ENCODE assay signal across 1 cellular context in genomic region chr19:39125554-39126311, GRCh38.
A peak's percentile ranks its signal among the peaks of the same experiment; 100 is the strongest.
TF ChIP-seq lines count a peak whose summit lies in the region.

PAK4 (plus strand) TSS chr19:39125786; CDS start chr19:39169554, 43,768 bp downstream.

TF ChIP-seq in HepG2, 621 proteins besides CTCF, POLR2A, EP300 and RAD21 (continued from another document and continues in another):
- TF ChIP-seq GATAD2A (CRISPR knock-in tag; IDR thresholded peaks at IDR 0.05): 0 out of 2 replicates have a peak, but pooled peaks have one; percentile 18
- TF ChIP-seq, protein P1, sequence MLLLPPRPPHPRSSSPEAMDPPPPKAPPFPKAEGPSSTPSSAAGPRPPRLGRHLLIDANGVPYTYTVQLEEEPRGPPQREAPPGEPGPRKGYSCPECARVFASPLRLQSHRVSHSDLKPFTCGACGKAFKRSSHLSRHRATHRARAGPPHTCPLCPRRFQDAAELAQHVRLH (CRISPR knock-in tag; IDR thresholded peaks at IDR 0.05; ENCODE audit: borderline replicate concordance, low read depth): peak; percentile 87; the same call in 1 of the 2 replicates
- no peak for TF ChIP-seq ATF1 (CRISPR knock-in tag; IDR thresholded peaks at IDR 0.05)
- TF ChIP-seq DMTF1 (CRISPR knock-in tag; IDR thresholded peaks at IDR 0.05): peak; percentile 98; the same call in 1 of the 2 replicates
- TF ChIP-seq TP53 (CRISPR knock-in tag; conservative IDR thresholded peaks at IDR 0.05): no peak
- no peak for TF ChIP-seq ZNF652 (CRISPR knock-in tag; IDR thresholded peaks at IDR 0.05; ENCODE audit: borderline replicate concordance, low read depth)
- 0 out of 2 replicates have a peak, but pooled peaks have one; percentile 60 for TF ChIP-seq ZNF639 (CRISPR knock-in tag; conservative IDR thresholded peaks at IDR 0.05)
- TF ChIP-seq ZNF34 (CRISPR knock-in tag; IDR thresholded peaks at IDR 0.05; ENCODE audit: borderline replicate concordance): no peak
- TF ChIP-seq ZNF280D (CRISPR knock-in tag; IDR thresholded peaks at IDR 0.05): no peak
- TF ChIP-seq TFDP1 (CRISPR knock-in tag; IDR thresholded peaks at IDR 0.05; ENCODE audit: borderline replicate concordance): peak; percentile 52; the same call in 1 of the 2 replicates
- no peak for TF ChIP-seq TIGD3 (CRISPR knock-in tag; IDR thresholded peaks at IDR 0.05; ENCODE audit: borderline replicate concordance)
- TF ChIP-seq ZNF329 (CRISPR knock-in tag; IDR thresholded peaks at IDR 0.05; ENCODE audit: low read depth): no peak
- peak; percentile 92; the same call in 1 of the 2 replicates for TF ChIP-seq U2AF2 (IDR thresholded peaks at IDR 0.05; ENCODE audit: low read depth, low read length)
- no peak for TF ChIP-seq LRRFIP1 (CRISPR knock-in tag; conservative IDR thresholded peaks at IDR 0.05)
- TF ChIP-seq HDAC2 (CRISPR knock-in tag; IDR thresholded peaks at IDR 0.05): no peak
- TF ChIP-seq ZNF143 (CRISPR knock-in tag; IDR thresholded peaks at IDR 0.05): no peak; the same call in 1 of the 2 replicates
- TF ChIP-seq, protein P2, sequence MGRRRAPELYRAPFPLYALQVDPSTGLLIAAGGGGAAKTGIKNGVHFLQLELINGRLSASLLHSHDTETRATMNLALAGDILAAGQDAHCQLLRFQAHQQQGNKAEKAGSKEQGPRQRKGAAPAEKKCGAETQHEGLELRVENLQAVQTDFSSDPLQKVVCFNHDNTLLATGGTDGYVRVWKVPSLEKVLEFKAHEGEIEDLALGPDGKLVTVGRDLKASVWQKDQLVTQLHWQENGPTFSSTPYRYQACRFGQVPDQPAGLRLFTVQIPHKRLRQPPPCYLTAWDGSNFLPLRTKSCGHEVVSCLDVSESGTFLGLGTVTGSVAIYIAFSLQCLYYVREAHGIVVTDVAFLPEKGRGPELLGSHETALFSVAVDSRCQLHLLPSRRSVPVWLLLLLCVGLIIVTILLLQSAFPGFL (CRISPR knock-in tag; IDR thresholded peaks at IDR 0.05): no peak
- TF ChIP-seq ZSCAN31 (CRISPR knock-in tag; IDR thresholded peaks at IDR 0.05; ENCODE audit: low read depth): peak; percentile 88; the same call in 1 of the 2 replicates
- TF ChIP-seq ZMAT5 (CRISPR knock-in tag; IDR thresholded peaks at IDR 0.05; ENCODE audit: borderline replicate concordance, low read depth): no peak
- TF ChIP-seq ZNF576 (CRISPR knock-in tag; IDR thresholded peaks at IDR 0.05): no peak
- TF ChIP-seq, protein P3, sequence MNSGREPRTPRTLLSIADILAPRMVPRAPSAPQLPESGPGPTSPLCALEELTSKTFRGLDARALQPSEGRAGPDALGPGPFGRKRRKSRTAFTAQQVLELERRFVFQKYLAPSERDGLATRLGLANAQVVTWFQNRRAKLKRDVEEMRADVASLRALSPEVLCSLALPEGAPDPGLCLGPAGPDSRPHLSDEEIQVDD (CRISPR knock-in tag; IDR thresholded peaks at IDR 0.05; ENCODE audit: borderline replicate concordance): no peak
- no peak for TF ChIP-seq SKI (IDR thresholded peaks at IDR 0.05; ENCODE audit: partially characterized antibody)
- no peak for TF ChIP-seq ZNF781 (CRISPR knock-in tag; IDR thresholded peaks at IDR 0.05; ENCODE audit: borderline replicate concordance, not compliant biosample characterization)
- TF ChIP-seq PBX2 (CRISPR knock-in tag; IDR thresholded peaks at IDR 0.05): no peak
- no peak for TF ChIP-seq ARNTL (CRISPR knock-in tag; IDR thresholded peaks at IDR 0.05)
- TF ChIP-seq PRDM15 (CRISPR knock-in tag; IDR thresholded peaks at IDR 0.05): no peak
- no peak; the same call in 1 of the 2 replicates for TF ChIP-seq SRY (CRISPR knock-in tag; IDR thresholded peaks at IDR 0.05)
- no peak for TF ChIP-seq ZNF468 (CRISPR knock-in tag; IDR thresholded peaks at IDR 0.05)
- no peak for TF ChIP-seq IRF2 (CRISPR knock-in tag; IDR thresholded peaks at IDR 0.05)
- no peak for TF ChIP-seq NFE2L2 (IDR thresholded peaks at IDR 0.05; ENCODE audit: low read length)
- TF ChIP-seq PITX1 (CRISPR knock-in tag; IDR thresholded peaks at IDR 0.05): 0 out of 2 replicates have a peak, but pooled peaks have one; percentile 27
- no peak for TF ChIP-seq ETV6 (CRISPR knock-in tag; conservative IDR thresholded peaks at IDR 0.05)
- TF ChIP-seq ISX (CRISPR knock-in tag; conservative IDR thresholded peaks at IDR 0.05): no peak
- TF ChIP-seq NFKBIZ (CRISPR knock-in tag; IDR thresholded peaks at IDR 0.05): no peak
